In genomic region chr16:85845276-85845675, GRCh38 we compare ENCODE assay signal across 24 cellular contexts. TPM values are rescaled to one million over a fixed set of nuclear protein-coding genes. Genes with fewer than 3 reads are reported as not detected.
"Had no signal": no experiment of that assay in that cellular context is flagged by ENCODE, and none has a peak within 500 bp of the region (broad histone marks: within the 10 kb centered on the region; RNA-seq: fewer than 3 reads in every experiment).

No MANE protein-coding gene starts in this region.

- H3K4me3 ChIP-seq: lung, pancreas, upper lobe of right lung had no signal

- H3K9me3 ChIP-seq: pancreas, upper lobe of right lung had no signal

- H3K4me3 Mint-ChIP-seq: activated B cell treated with CpG ODN at 0.5 μM for 24 hours; activated CD4-positive, alpha-beta T cell treated with anti-CD3 and anti-CD28 coated beads for 36 hours; activated naive CD8-positive, alpha-beta T cell treated with anti-CD3 and anti-CD28 coated beads for 36 hours; activated T-cell treated with anti-CD3 and anti-CD28 coated beads, Interleukin-2, amount 50 U/mL, for 4 hours; mesothelial cell of epicardium; nephron; T-helper 17 cell had no signal

- H3K27ac ChIP-seq: foreskin keratinocyte, pancreas, upper lobe of right lung had no signal

- H3K27me3 ChIP-seq: foreskin keratinocyte had no signal

- H3K27ac Mint-ChIP-seq: activated CD4-positive, alpha-beta T cell treated with anti-CD3 and anti-CD28 coated beads for 36 hours; activated naive CD8-positive, alpha-beta T cell treated with anti-CD3 and anti-CD28 coated beads for 36 hours; activated T-helper 2 cell treated with anti-CD3 and anti-CD28 coated beads, Interferon-gamma antibody, Interleukin-2, Interleukin-4, amounts not matched to agents 10 μg/mL and 5 μg/mL and 100 μg/mL, durations not matched to agents 14 hours and 24 hours and 36 hours; T-helper 17 cell had no signal

- H3K4me1 ChIP-seq: foreskin keratinocyte, pancreas had no signal

- H3K9me3 Mint-ChIP-seq: activated B cell treated with CpG ODN at 0.5 μM for 24 hours; activated naive CD8-positive, alpha-beta T cell treated with anti-CD3 and anti-CD28 coated beads for 36 hours; activated T-helper 2 cell treated with anti-CD3 and anti-CD28 coated beads, Interferon-gamma antibody, Interleukin-2, Interleukin-4, amounts not matched to agents 10 μg/mL and 5 μg/mL and 100 μg/mL, durations not matched to agents 14 hours and 24 hours and 36 hours had no signal

- H3K36me3 Mint-ChIP-seq: activated naive CD8-positive, alpha-beta T cell treated with anti-CD3 and anti-CD28 coated beads for 36 hours; mesothelial cell of epicardium had no signal

- H3K36me3 ChIP-seq: pancreas, upper lobe of right lung had no signal

- DNase-seq: activated B cell treated with CpG ODN at 0.5 μM for 24 hours; activated CD4-positive, alpha-beta T cell treated with anti-CD3 and anti-CD28 coated beads for 36 hours; activated CD4-positive, alpha-beta T cell treated with anti-CD3 and anti-CD28 coated beads, Interleukin-2, amount 50 U/mL, for 4 hours; activated CD8-positive, alpha-beta memory T cell treated with anti-CD3 and anti-CD28 coated beads for 24 hours; activated CD8-positive, alpha-beta memory T cell treated with anti-CD3 and anti-CD28 coated beads, Interleukin-2, amount 50 U/mL, for 4 hours; activated naive CD4-positive, alpha-beta T cell treated with Interleukin-2 at 50 U/mL for 16 hours; activated naive CD8-positive, alpha-beta T cell treated with anti-CD3 and anti-CD28 coated beads for 36 hours; activated T-cell treated with anti-CD3 and anti-CD28 coated beads, Interleukin-2, amount 50 U/mL, for 4 hours; amniotic stem cell; effector memory CD4-positive, alpha-beta T cell; foreskin keratinocyte; pancreas; stimulated activated CD4-positive, alpha-beta T cell treated with anti-CD3 and anti-CD28 coated beads, Interleukin-2, amount 100 ng/mL, for 48 hours; stimulated activated CD8-positive, alpha-beta memory T cell treated with anti-CD3 and anti-CD28 coated beads, Interleukin-4, amount 100 ng/mL, for 48 hours; stimulated activated naive CD4-positive, alpha-beta T cell; SW 1271; T-helper 17 cell; upper lobe of right lung had no signal

- ATAC-seq: activated T-cell treated with anti-CD3 and anti-CD28 coated beads, Interleukin-2, amount 50 U/mL, for 4 hours; foreskin keratinocyte; left lobe of liver; T-helper 17 cell had no signal

RNA-seq across cellular contexts. Expression of gene IRF8, which starts 53.7 kb away (rescaled TPM):
- total RNA-seq: foreskin keratinocyte, pulmonary artery endothelial cell had no signal
- polyA plus RNA-seq: foreskin keratinocyte had no signal
